8 cellular contexts compared by ENCODE assay signal in genomic region chr22:27718186-27719032, GRCh38.
A peak's percentile ranks its signal among the peaks of the same experiment; 100 is the strongest.
DNase-seq lines count a peak whose midpoint lies in the region; ATAC-seq lines count a peak whose summit lies in the region.

No MANE protein-coding gene starts in this region.

- peaks cover 1% of the 10 kb centered on the region for H3K9me3 Mint-ChIP-seq in dendritic cell treated with granulocyte-macrophage colony-stimulating factor and Interleukin-4, amounts not matched to agents 40 ng/mL and 50 ng/mL, for 4 days

- intact Hi-C loops in dendritic cell treated with granulocyte-macrophage colony-stimulating factor and Interleukin-4, amounts not matched to agents 40 ng/mL and 50 ng/mL, for 4 days (cut with micrococcal nuclease), result no loop called here

- H3K4me3 Mint-ChIP-seq in dendritic cell treated with granulocyte-macrophage colony-stimulating factor and Interleukin-4, amounts not matched to agents 40 ng/mL and 50 ng/mL, for 4 days, result no peak overlapping the region

- H3K36me3 Mint-ChIP-seq in dendritic cell treated with granulocyte-macrophage colony-stimulating factor and Interleukin-4, amounts not matched to agents 40 ng/mL and 50 ng/mL, for 4 days (ENCODE audit: low read depth), result no peaks in the 10 kb centered on the region

- H3K27ac Mint-ChIP-seq in dendritic cell treated with granulocyte-macrophage colony-stimulating factor and Interleukin-4, amounts not matched to agents 40 ng/mL and 50 ng/mL, for 4 days, result peak overlapping the region; percentile 82

- ATAC-seq in HG03469 (IDR thresholded peaks at IDR 0.05; ENCODE audit: unreplicated experiment) (no peak), GM19452 (IDR thresholded peaks at IDR 0.05; ENCODE audit: unreplicated experiment) (no peak), GM21576 (IDR thresholded peaks at IDR 0.05; ENCODE audit: unreplicated experiment) (no peak)

- in situ Hi-C loops in KBM-7 (cut with MboI; ENCODE audit: low pct_unique_long_range_greater_than_20kb, low sequenced_read_pairs), result no loop called here

- DNase-seq in A172 (ENCODE audit: low spot score) (peak; percentile 95), KBM-7 (peak; percentile 11), lung microvascular endothelial cell (ENCODE audit: low read depth in 2 of 2) (peak; percentile 75 to 95)
- no peak for DNase-seq in effector CD4-positive, alpha-beta T cell

- peaks cover 45% of the 10 kb centered on the region for H3K4me1 Mint-ChIP-seq in dendritic cell treated with granulocyte-macrophage colony-stimulating factor and Interleukin-4, amounts not matched to agents 40 ng/mL and 50 ng/mL, for 4 days (ENCODE audit: low read depth)

- no peaks in the 10 kb centered on the region for H3K27me3 Mint-ChIP-seq in dendritic cell treated with granulocyte-macrophage colony-stimulating factor and Interleukin-4, amounts not matched to agents 40 ng/mL and 50 ng/mL, for 4 days
